In the genomic region with DNA sequence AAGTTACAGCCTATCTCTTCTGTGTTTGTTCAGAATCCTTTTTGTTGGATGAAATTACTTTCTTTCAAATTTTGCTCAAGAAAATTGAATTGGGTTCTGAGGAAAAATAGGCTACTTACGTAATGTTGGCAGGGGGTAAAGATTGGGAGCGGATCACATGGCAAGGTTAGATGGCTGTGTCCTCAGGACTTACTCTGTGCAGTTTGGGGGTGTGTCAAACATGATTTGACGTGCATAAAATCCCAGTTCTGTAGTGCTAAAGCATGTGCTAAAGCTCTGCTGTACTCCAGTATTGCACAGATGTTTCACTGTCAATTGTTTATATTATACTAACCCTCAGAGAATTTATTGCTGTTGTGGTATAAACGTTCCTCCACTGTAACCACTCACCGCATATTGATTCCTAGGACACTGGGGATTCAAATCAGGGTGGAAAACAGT, we compare ENCODE assay signal across 1 cellular context.
TF ChIP-seq lines count a peak whose summit lies in the region.

No MANE protein-coding gene starts in this region.

TF ChIP-seq in IMR-90, 13 proteins besides CTCF, POLR2A, EP300 and RAD21 (continued from another document):
- TF ChIP-seq, protein P1, sequence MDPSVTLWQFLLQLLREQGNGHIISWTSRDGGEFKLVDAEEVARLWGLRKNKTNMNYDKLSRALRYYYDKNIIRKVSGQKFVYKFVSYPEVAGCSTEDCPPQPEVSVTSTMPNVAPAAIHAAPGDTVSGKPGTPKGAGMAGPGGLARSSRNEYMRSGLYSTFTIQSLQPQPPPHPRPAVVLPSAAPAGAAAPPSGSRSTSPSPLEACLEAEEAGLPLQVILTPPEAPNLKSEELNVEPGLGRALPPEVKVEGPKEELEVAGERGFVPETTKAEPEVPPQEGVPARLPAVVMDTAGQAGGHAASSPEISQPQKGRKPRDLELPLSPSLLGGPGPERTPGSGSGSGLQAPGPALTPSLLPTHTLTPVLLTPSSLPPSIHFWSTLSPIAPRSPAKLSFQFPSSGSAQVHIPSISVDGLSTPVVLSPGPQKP (IDR thresholded peaks at IDR 0.05; ENCODE audit: borderline replicate concordance, low read depth, low read length), result no peak
